Comparison of ENCODE assay signal across 8 cellular contexts in the genomic region with DNA sequence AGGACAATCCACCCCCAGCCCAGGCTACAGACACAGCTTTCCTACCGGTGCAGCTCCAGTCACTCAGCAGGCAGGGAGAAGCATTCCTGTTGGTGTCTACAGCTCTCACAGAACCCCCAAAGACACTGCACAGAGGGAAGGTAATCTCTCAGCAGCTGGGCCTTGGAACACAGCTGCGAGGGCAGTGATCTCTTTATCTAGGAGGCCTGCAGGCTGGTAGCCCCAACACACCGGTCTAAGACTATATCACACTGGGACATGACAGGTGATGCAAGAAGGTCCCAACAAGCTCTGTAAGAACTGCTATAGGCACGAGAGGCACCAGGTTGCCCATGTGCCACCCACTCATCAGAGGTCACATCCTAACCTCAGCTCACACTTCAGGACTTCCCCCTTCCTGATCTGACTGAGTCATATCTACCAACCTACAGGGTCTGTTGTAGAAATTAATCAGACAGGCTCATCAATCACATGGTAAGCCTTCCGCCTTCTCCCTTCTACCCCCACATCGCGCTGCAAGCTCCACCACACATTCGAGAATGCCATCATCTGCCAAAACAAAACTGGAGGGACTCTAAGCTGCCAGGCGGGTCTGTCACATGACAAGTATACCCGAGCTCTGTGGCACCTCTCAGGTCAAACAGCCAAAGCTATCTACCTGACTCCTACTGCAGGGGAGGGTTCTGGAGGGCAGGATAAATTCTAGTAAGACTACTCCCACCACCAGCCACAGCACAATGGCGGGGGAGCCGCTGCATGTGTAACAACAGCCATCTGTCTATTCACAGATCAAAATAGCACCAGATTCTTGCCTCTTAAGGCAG. TPM values are rescaled to one million over a fixed set of nuclear protein-coding genes. Genes with fewer than 3 reads are reported as not detected.
DNase-seq lines count a peak whose midpoint lies in the region; ATAC-seq and TF ChIP-seq lines count a peak whose summit lies in the region.

No MANE protein-coding gene starts in this region.

- H3K27ac Mint-ChIP-seq in brain: peak overlapping the region; percentile 30 to 90 (median 82)
- peak overlapping the region; percentile 52 to 88 (median 84) for H3K27ac Mint-ChIP-seq in nephron
- H3K27ac Mint-ChIP-seq in osteocyte (ENCODE audit: unreplicated experiment): no peak overlapping the region

- no peak for ATAC-seq in Right ventricle myocardium inferior
- ATAC-seq in HG03469 (IDR thresholded peaks at IDR 0.05; ENCODE audit: unreplicated experiment): peak; percentile 55

- intact Hi-C loops in Right ventricle myocardium inferior (cut with DNase I) (no loop called here), cardiac septum (cut with DNase I) (no loop called here)

- H3K27ac ChIP-seq in substantia nigra (ENCODE audit: low read depth, low read length, poor library complexity, severe bottlenecking): peak overlapping the region; percentile 92

- H3K4me3 Mint-ChIP-seq in brain (peak overlapping the region in 2 of 5 experiments; percentile 14 to 23), nephron (peak overlapping the region; percentile 0 to 65 (median 1)), osteocyte (ENCODE audit: unreplicated experiment) (no peak overlapping the region)

- H3K4me1 Mint-ChIP-seq in brain (peaks cover 86% of the 10 kb centered on the region), nephron (peaks cover 85% of the 10 kb centered on the region), osteocyte (ENCODE audit: unreplicated experiment) (peaks cover 2% of the 10 kb centered on the region)

- TF ChIP-seq CTCF in brain (conservative IDR thresholded peaks at IDR 0.05): no peak
- TF ChIP-seq CTCF in nephron (IDR thresholded peaks at IDR 0.05; ENCODE audit: unreplicated experiment in 3 of 3): no peak
- no peak for TF ChIP-seq CTCF in osteocyte (IDR thresholded peaks at IDR 0.05)

- no peaks in the 10 kb centered on the region for H3K9me3 Mint-ChIP-seq in brain
- no peaks in the 10 kb centered on the region for H3K9me3 Mint-ChIP-seq in nephron
- H3K9me3 Mint-ChIP-seq in osteocyte (ENCODE audit: unreplicated experiment): no peaks in the 10 kb centered on the region

- DNase-seq in Right ventricle myocardium inferior (ENCODE audit: missing footprints) (peak; percentile 63), cardiac septum (ENCODE audit: low spot score) (no peak), UCSD-AML1 (lab: John Stamatoyannopoulos, UW; ENCODE audit: unreplicated experiment) (peak; percentile 64), substantia nigra (lab: John Stamatoyannopoulos, UW) (peak in 2 of 49 donors; percentile 43 to 46), osteocyte (ENCODE audit: extremely low spot score, unreplicated experiment) (no peak)

- H3K36me3 Mint-ChIP-seq in brain (peaks cover 19% of the 10 kb centered on the region), nephron (ENCODE audit: low read depth) (no peaks in the 10 kb centered on the region), osteocyte (ENCODE audit: unreplicated experiment) (peaks cover 3% of the 10 kb centered on the region)

- H3K27me3 Mint-ChIP-seq in brain (no peaks in the 10 kb centered on the region), nephron (ENCODE audit: low read depth) (no peaks in the 10 kb centered on the region), osteocyte (ENCODE audit: unreplicated experiment) (no peaks in the 10 kb centered on the region)

RNA-seq across cellular contexts. Expression of a gene that starts 26.1 kb away (rescaled TPM):
- 41.2 TPM for total RNA-seq in Right ventricle myocardium inferior
- 18.5 TPM for total RNA-seq in cardiac septum
- polyA plus RNA-seq in brain (ENCODE audit: insufficient read depth, low read depth, low replicate concordance): 25.9 TPM
- total RNA-seq in osteocyte: 14.7 and 17.0 TPM in 2 replicates

Comparison
In these comparisons a context has a peak if more than half of its experiments do, and no peak if none do; other contexts are left out.
1. DNase-seq: peak in Right ventricle myocardium inferior (single experiment) and UCSD-AML1 (single experiment); none in cardiac septum (single experiment) and osteocyte (single experiment).